In the genomic region with DNA sequence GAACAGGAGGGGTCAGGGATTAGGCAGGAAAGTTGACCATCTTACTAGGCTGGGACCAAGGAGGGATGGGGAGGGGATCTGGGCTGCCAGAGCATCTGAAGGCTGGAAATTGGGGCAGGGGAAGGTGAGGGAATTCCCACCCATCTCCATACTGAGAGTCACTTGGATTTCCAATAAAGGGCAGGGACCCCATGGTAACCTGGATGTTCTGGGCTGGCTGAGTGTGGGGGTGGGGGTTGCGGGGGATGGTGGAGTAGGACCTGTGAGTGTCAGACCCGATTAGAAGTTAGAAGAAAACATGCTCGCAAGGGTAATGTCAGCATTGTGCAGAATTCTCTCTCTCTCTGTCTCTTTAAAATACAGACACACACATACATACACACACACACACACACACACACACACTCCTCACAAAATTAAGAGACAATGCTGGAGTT, we compare ENCODE assay signal across 16 cellular contexts. TPM values are rescaled to one million over a fixed set of nuclear protein-coding genes. Genes with fewer than 3 reads are reported as not detected.
DNase-seq lines count a peak whose midpoint lies in the region; ATAC-seq and TF ChIP-seq lines count a peak whose summit lies in the region.
"Had no signal": no experiment of that assay in that cellular context is flagged by ENCODE, and none has a peak within 500 bp of the region (broad histone marks: within the 10 kb centered on the region; RNA-seq: fewer than 3 reads in every experiment).

No MANE protein-coding gene starts in this region.

- H3K4me2 ChIP-seq in PC-3 (ENCODE audit: low read length): peak overlapping the region; percentile 84
- no peak overlapping the region for H3K4me2 ChIP-seq in neuronal stem cell (ENCODE audit: insufficient read depth, low read length, poor library complexity, severe bottlenecking)

- no peaks in the 10 kb centered on the region for H3K9me2 ChIP-seq in PC-3 (replicated peaks; ENCODE audit: low read length)

- H4K91ac ChIP-seq in neuronal stem cell (ENCODE audit: low read depth, low read length, poor library complexity): no peak overlapping the region

- H2BK120ac ChIP-seq in neuronal stem cell (ENCODE audit: low read depth, low read length): no peak overlapping the region

- H3K27me3 Mint-ChIP-seq in endodermal cell (ENCODE audit: insufficient read depth) (no peaks in the 10 kb centered on the region), glutamatergic neuron (ENCODE audit: unreplicated experiment) (peaks cover 4% of the 10 kb centered on the region)
- H3K27me3 Mint-ChIP-seq: stimulated activated naive CD8-positive, alpha-beta T cell treated with anti-CD3 and anti-CD28 coated beads, Interleukin-15, amount 100 ng/mL, for 72 hours had no signal

- H3K9me3 ChIP-seq in ES-I3 (ENCODE audit: control insufficient read depth, insufficient read depth, low read length) (no peaks in the 10 kb centered on the region), PC-3 (ENCODE audit: low read length) (no peaks in the 10 kb centered on the region), endodermal cell (ENCODE audit: control insufficient read depth, low read length) (no peaks in the 10 kb centered on the region), neuronal stem cell (replicated peaks in 1 of 2; ENCODE audit: control insufficient read depth in 2 of 2, insufficient read depth in 1 of 2, low read depth in 1 of 2, low read length in 2 of 2) (no peaks in the 10 kb centered on the region), uterus (no peaks in the 10 kb centered on the region)

- peak overlapping the region; percentile 15 for H3K18ac ChIP-seq in neuronal stem cell (ENCODE audit: low read length)

- H3K36me3 Mint-ChIP-seq in endodermal cell (ENCODE audit: low read depth): no peaks in the 10 kb centered on the region
- H3K36me3 Mint-ChIP-seq in glutamatergic neuron (ENCODE audit: unreplicated experiment): no peaks in the 10 kb centered on the region

- DNase-seq in PC-3 (no peak), endodermal cell (peak; percentile 60), neuronal stem cell (ENCODE audit: low spot score) (no peak), COLO829 (ENCODE audit: low spot score) (no peak), glutamatergic neuron (no peak), uterus (no peak)
- DNase-seq in central memory CD4-positive, alpha-beta T cell: no peak
- DNase-seq: AML-193; cerebellar nuclear complex; kidney; MV-4-11; NCI-H774; posterior cingulate gyrus; stimulated activated naive CD8-positive, alpha-beta T cell treated with anti-CD3 and anti-CD28 coated beads, Interleukin-15, amount 100 ng/mL, for 72 hours had no signal

- ATAC-seq in PC-3: peak; percentile 1; the same call in 1 of the 2 replicates

- H3K79me1 ChIP-seq in neuronal stem cell (ENCODE audit: low read depth, low read length): no peaks in the 10 kb centered on the region

- H2BK5ac ChIP-seq in neuronal stem cell (ENCODE audit: low read length): no peak overlapping the region

- H3K14ac ChIP-seq in neuronal stem cell (ENCODE audit: low read length): no peak overlapping the region

- H4K8ac ChIP-seq in neuronal stem cell (ENCODE audit: low read depth, low read length): no peak overlapping the region

- no peak overlapping the region for H2AK5ac ChIP-seq in neuronal stem cell (ENCODE audit: low read depth, low read length)

- no peaks in the 10 kb centered on the region for H3K79me2 ChIP-seq in PC-3 (ENCODE audit: low read length)

- 76% methylated on average over 3 of the region's 3 CpGs; no CpG with 5 or more reads in 1 of the 2 experiments for WGBS in endodermal cell (ENCODE audit: insufficient coverage in 1 of 2, insufficient read length in 1 of 2), 2 experiments
- no CpG with 5 or more reads among the region's 3 CpGs for WGBS in neuronal stem cell (ENCODE audit: extremely low coverage in 2 of 2, insufficient read length in 2 of 2, insufficient replicate concordance in 1 of 2), 2 donors

- H3K9me3 Mint-ChIP-seq in endodermal cell (no peaks in the 10 kb centered on the region), glutamatergic neuron (ENCODE audit: unreplicated experiment) (no peaks in the 10 kb centered on the region)
- H3K9me3 Mint-ChIP-seq: IgD-negative memory B cell; stimulated activated naive CD8-positive, alpha-beta T cell treated with anti-CD3 and anti-CD28 coated beads, Interleukin-15, amount 100 ng/mL, for 72 hours had no signal

- peak overlapping the region; percentile 27 for H3K27ac Mint-ChIP-seq in endodermal cell
- no peak overlapping the region for H3K27ac Mint-ChIP-seq in glutamatergic neuron (ENCODE audit: unreplicated experiment)

- H3K4me1 ChIP-seq in ES-I3 (ENCODE audit: insufficient read depth, low read length) (peaks cover 32% of the 10 kb centered on the region), PC-3 (ENCODE audit: insufficient read depth, low read length) (peaks cover 47% of the 10 kb centered on the region), endodermal cell (ENCODE audit: control insufficient read depth, insufficient read depth, low read length) (no peaks in the 10 kb centered on the region), neuronal stem cell (ENCODE audit: control insufficient read depth in 2 of 2, insufficient read depth in 1 of 2, low read depth in 1 of 2, low read length in 2 of 2) (peaks cover 0 to 3% of the 10 kb centered on the region in 2 donors), uterus (no peaks in the 10 kb centered on the region)

- H3K4me1 Mint-ChIP-seq in endodermal cell (peaks cover 14% of the 10 kb centered on the region), glutamatergic neuron (ENCODE audit: low read depth, unreplicated experiment) (no peaks in the 10 kb centered on the region)
- H3K4me1 Mint-ChIP-seq: stimulated activated naive CD8-positive, alpha-beta T cell treated with anti-CD3 and anti-CD28 coated beads, Interleukin-15, amount 100 ng/mL, for 72 hours had no signal

- no peaks in the 10 kb centered on the region for H3K27me3 ChIP-seq in PC-3 (ENCODE audit: low read length)
- no peaks in the 10 kb centered on the region for H3K27me3 ChIP-seq in endodermal cell (ENCODE audit: control insufficient read depth, insufficient read depth, low read length, poor library complexity, severe bottlenecking)
- H3K27me3 ChIP-seq in neuronal stem cell (ENCODE audit: control insufficient read depth in 3 of 3, insufficient read depth in 3 of 3, low read depth in 1 of 3, low read length in 3 of 3): peaks cover 0 to 11% (median 0%) of the 10 kb centered on the region in 3 experiments
- H3K27me3 ChIP-seq in uterus: no peaks in the 10 kb centered on the region

- H3K4me3 Mint-ChIP-seq in endodermal cell (no peak overlapping the region), glutamatergic neuron (ENCODE audit: unreplicated experiment) (no peak overlapping the region)
- H3K4me3 Mint-ChIP-seq: IgD-negative memory B cell; stimulated activated naive CD8-positive, alpha-beta T cell treated with anti-CD3 and anti-CD28 coated beads, Interleukin-15, amount 100 ng/mL, for 72 hours had no signal

- H3K9ac ChIP-seq in ES-I3 (ENCODE audit: low read depth, low read length): peak overlapping the region; percentile 5; the same call in 1 of the 2 replicates
- peak overlapping the region; percentile 68 for H3K9ac ChIP-seq in PC-3 (ENCODE audit: low read length)
- no peak overlapping the region for H3K9ac ChIP-seq in endodermal cell (ENCODE audit: extremely low read depth, low read length, poor library complexity, severe bottlenecking)
- no peak overlapping the region for H3K9ac ChIP-seq in neuronal stem cell (ENCODE audit: low read depth, low read length, poor library complexity)

- intact Hi-C loops in PC-3 (cut with micrococcal nuclease) (no loop called here), uterus (cut with DNase I; ENCODE audit: low total_unique reads) (no loop called here)

- no peak overlapping the region for H2BK15ac ChIP-seq in neuronal stem cell (ENCODE audit: low read length)

- no peak overlapping the region for H3K23ac ChIP-seq in neuronal stem cell (ENCODE audit: low read depth, low read length, poor library complexity)

- H3F3A ChIP-seq in PC-3 (ENCODE audit: low read length, unreplicated experiment): no peaks in the 10 kb centered on the region

- H3K4ac ChIP-seq in neuronal stem cell (ENCODE audit: low read length): no peak overlapping the region

- no peaks in the 10 kb centered on the region for H3K36me3 ChIP-seq in ES-I3 (ENCODE audit: insufficient read depth, low read length)
- no peaks in the 10 kb centered on the region for H3K36me3 ChIP-seq in PC-3 (ENCODE audit: low read depth, low read length)
- H3K36me3 ChIP-seq in endodermal cell (ENCODE audit: control insufficient read depth, insufficient read depth, low read length): no peaks in the 10 kb centered on the region
- H3K36me3 ChIP-seq in neuronal stem cell (replicated peaks in 1 of 2; ENCODE audit: control insufficient read depth in 2 of 2, insufficient read depth in 2 of 2, low read length in 2 of 2): no peaks in the 10 kb centered on the region
- H3K36me3 ChIP-seq in uterus: no peaks in the 10 kb centered on the region

- no peaks in the 10 kb centered on the region for H4K20me1 ChIP-seq in PC-3 (ENCODE audit: low read length)

- no peak for TF ChIP-seq CTCF in PC-3 (conservative IDR thresholded peaks at IDR 0.05; ENCODE audit: low read depth, low read length)
- TF ChIP-seq CTCF in endodermal cell (conservative IDR thresholded peaks at IDR 0.05): no peak
- TF ChIP-seq CTCF in glutamatergic neuron (IDR thresholded peaks at IDR 0.05; ENCODE audit: partially characterized antibody, unreplicated experiment): no peak
- no peak for TF ChIP-seq CTCF in uterus (IDR thresholded peaks at IDR 0.05)

- H2AFZ ChIP-seq in PC-3 (ENCODE audit: low read length) (no peak overlapping the region), neuronal stem cell (ENCODE audit: low read length) (no peak overlapping the region)

- H3K27ac ChIP-seq in PC-3 (ENCODE audit: low read length): peak overlapping the region; percentile 97
- no peak overlapping the region for H3K27ac ChIP-seq in endodermal cell (ENCODE audit: low read depth, low read length)
- no peak overlapping the region for H3K27ac ChIP-seq in neuronal stem cell (replicated peaks; ENCODE audit: low read length)
- H3K27ac ChIP-seq in uterus: no peak overlapping the region

- no peak overlapping the region for H2BK12ac ChIP-seq in neuronal stem cell (ENCODE audit: low read length)

- BruUV-seq in PC-3 (replicated peaks; lab: Mats Ljungman, UMichigan): no TSS peak

- H3K4me3 ChIP-seq in PC-3 (ENCODE audit: low read length) (peak overlapping the region; percentile 34), endodermal cell (ENCODE audit: low read length) (no peak overlapping the region), neuronal stem cell (ENCODE audit: low read length in 2 of 2) (no peak overlapping the region), uterus (no peak overlapping the region)

- CTCF ChIA-PET in PC-3 (lab: Charles Lee): no interaction called here

- no peak for TF ChIP-seq POLR2A in uterus (IDR thresholded peaks at IDR 0.05)

- POLR2A ChIA-PET in PC-3 (lab: Charles Lee; ENCODE audit: unreplicated experiment): interaction anchor here (1.0 kb wide), 1 partner anchor 9 kb away, joined by 3 read pairs; no protein-coding TSS in a partner anchor

RNA-seq across cellular contexts. Expression of a gene that starts 40.0 kb away (rescaled TPM):
- total RNA-seq in PC-3 (2014; rRNA removed) (24.4 and 26.3 TPM in 2 replicates), endodermal cell (10 to 100 TPM; 45.0 to 46.9 TPM), glutamatergic neuron (ENCODE audit: unreplicated experiment) (139 TPM), uterus (100 to 1,000 TPM in 2 of 4 donors, 10 to 100 TPM in 2; 30.7 to 133 (median 81.1) TPM)
- polyA plus RNA-seq in endodermal cell (2013, experiment 1 of 2): 34.2 TPM
- 29.3 TPM for polyA plus RNA-seq in endodermal cell (2013, experiment 2 of 2)
- polyA plus RNA-seq in neuronal stem cell (2013, experiment 1 of 2): 38.4 TPM
- 40.8 TPM for polyA plus RNA-seq in neuronal stem cell (2013, experiment 2 of 2)

RNA-seq across cellular contexts. Expression of a gene that starts 57.8 kb away (rescaled TPM):
- total RNA-seq in PC-3 (2014; rRNA removed): 40.5 and 74.7 TPM in 2 replicates
- total RNA-seq in endodermal cell: 10 to 100 TPM; 76.9 to 93.3 TPM
- 88.6 TPM for polyA plus RNA-seq in endodermal cell (2013, experiment 1 of 2)
- 84.6 TPM for polyA plus RNA-seq in endodermal cell (2013, experiment 2 of 2)
- 81.0 TPM for polyA plus RNA-seq in neuronal stem cell (2013, experiment 1 of 2)
- polyA plus RNA-seq in neuronal stem cell (2013, experiment 2 of 2): 81.7 TPM
- 84.6 TPM for total RNA-seq in glutamatergic neuron (ENCODE audit: unreplicated experiment)
- total RNA-seq in uterus: 100 to 1,000 TPM in 3 of 4 donors, 10 to 100 TPM in 1; 94.0 to 122 (median 108) TPM

Comparison
In these comparisons a context has a peak if more than half of its experiments do, and no peak if none do; other contexts are left out.
1. H3K9ac ChIP-seq: peak in ES-I3 (single experiment) and PC-3 (single experiment); none in endodermal cell (single experiment) and neuronal stem cell (single experiment).